11 cellular contexts compared by ENCODE assay signal in genomic region chr6:80541186-80541585, GRCh38.
DNase-seq lines count a peak whose midpoint lies in the region; ATAC-seq and TF ChIP-seq lines count a peak whose summit lies in the region.
"Had no signal": no experiment of that assay in that cellular context is flagged by ENCODE, and none has a peak within 500 bp of the region (broad histone marks: within the 10 kb centered on the region; RNA-seq: fewer than 3 reads in every experiment).

No MANE protein-coding gene starts in this region.

- BruUV-seq in mammary epithelial cell (replicated peaks; lab: Mats Ljungman, UMichigan) = no TSS peak

- H2AFZ ChIP-seq in mammary epithelial cell (ENCODE audit: low read depth, low read length) (peak overlapping the region; percentile 57), MM.1S (ENCODE audit: low read length) (no peak overlapping the region)

- H3K9me3 ChIP-seq in mammary epithelial cell (replicated peaks; ENCODE audit: insufficient read depth, low read length) (peaks cover 12% of the 10 kb centered on the region), MM.1S (replicated peaks; ENCODE audit: insufficient read depth, low read length) (no peaks in the 10 kb centered on the region), upper lobe of right lung (no peaks in the 10 kb centered on the region)
- H3K9me3 ChIP-seq: HAP-1, psoas muscle had no signal

- H3K36me3 ChIP-seq in mammary epithelial cell (ENCODE audit: insufficient read depth, low read length) = no peaks in the 10 kb centered on the region
- no peaks in the 10 kb centered on the region for H3K36me3 ChIP-seq in MM.1S (replicated peaks; ENCODE audit: insufficient read depth, low read length)
- H3K36me3 ChIP-seq in upper lobe of right lung = no peaks in the 10 kb centered on the region
- H3K36me3 ChIP-seq: HAP-1 had no signal

- peaks cover 23% of the 10 kb centered on the region for H3K4me1 Mint-ChIP-seq in type B pancreatic cell (ENCODE audit: unreplicated experiment)

- in situ Hi-C loops in mammary epithelial cell (cut with MboI; ENCODE audit: low sequenced_read_pairs in 2 of 2) = no loop called here

- peaks cover 0 to 7% of the 10 kb centered on the region in 2 donors for H3K9me3 Mint-ChIP-seq in activated naive CD4-positive, alpha-beta T cell treated with anti-CD3 and anti-CD28 coated beads, Interleukin-2, amount 50 U/mL, for 72 hours
- peaks cover 16% of the 10 kb centered on the region for H3K9me3 Mint-ChIP-seq in type B pancreatic cell

- H3K4me2 ChIP-seq in mammary epithelial cell (ENCODE audit: insufficient read depth, low read depth, low read length) (peak overlapping the region; percentile 48), MM.1S (ENCODE audit: low read depth, low read length) (no peak overlapping the region)

- ATAC-seq in activated naive CD4-positive, alpha-beta T cell treated with anti-CD3 and anti-CD28 coated beads, Interleukin-2, amount 50 U/mL, for 72 hours = peak; percentile 88 to 93
- ATAC-seq in upper lobe of right lung = no peak
- ATAC-seq: psoas muscle had no signal

- intact Hi-C loops in mammary epithelial cell (cut with micrococcal nuclease) = loop anchor here (5.0 kb wide), 2 partner anchors 104 to 204 kb away; no protein-coding TSS in a partner anchor
- intact Hi-C loops in upper lobe of right lung (cut with DNase I) = no loop called here

- CTCF ChIA-PET in mammary epithelial cell (lab: Charles Lee; ENCODE audit: low non-redundant PET) = no interaction called here

- H3K9me2 ChIP-seq in MM.1S (replicated peaks; ENCODE audit: insufficient read depth, low read length) = no peaks in the 10 kb centered on the region

- H3F3A ChIP-seq in MM.1S (ENCODE audit: insufficient read depth, low read length) = no peaks in the 10 kb centered on the region

- no peak overlapping the region for H3K4me3 Mint-ChIP-seq in type B pancreatic cell
- H3K4me3 Mint-ChIP-seq: dendritic cell treated with granulocyte-macrophage colony-stimulating factor and Interleukin-4, amounts not matched to agents 40 ng/mL and 50 ng/mL, for 4 days had no signal

- H3K27ac ChIP-seq in mammary epithelial cell (ENCODE audit: insufficient read depth, low read depth, low read length) = peak overlapping the region; percentile 94
- no peak overlapping the region for H3K27ac ChIP-seq in MM.1S (ENCODE audit: low read length)
- no peak overlapping the region for H3K27ac ChIP-seq in upper lobe of right lung
- H3K27ac ChIP-seq: psoas muscle had no signal

- TF ChIP-seq CTCF in mammary epithelial cell (conservative IDR thresholded peaks at IDR 0.05 in 1 of 2, IDR thresholded peaks at IDR 0.05 in 1 of 2; ENCODE audit: extremely low read depth in 1 of 2, insufficient read depth in 1 of 2, low read depth in 1 of 2, low read length in 2 of 2) (no peak), type B pancreatic cell (conservative IDR thresholded peaks at IDR 0.05) (no peak), MM.1S (IDR thresholded peaks at IDR 0.05; ENCODE audit: low read length) (no peak), upper lobe of right lung (IDR thresholded peaks at IDR 0.05) (no peak)

- H3K9ac ChIP-seq in mammary epithelial cell (ENCODE audit: insufficient read depth, low read length) (peak overlapping the region; percentile 35), MM.1S (ENCODE audit: low read length) (no peak overlapping the region)

- H3K4me1 ChIP-seq in mammary epithelial cell (ENCODE audit: insufficient read depth, low read length) = peaks cover 28% of the 10 kb centered on the region
- H3K4me1 ChIP-seq in MM.1S (ENCODE audit: low read length) = no peaks in the 10 kb centered on the region
- no peaks in the 10 kb centered on the region for H3K4me1 ChIP-seq in upper lobe of right lung
- H3K4me1 ChIP-seq: HAP-1, psoas muscle had no signal

- H3K4me3 ChIP-seq in mammary epithelial cell (replicated peaks in 1 of 3; ENCODE audit: insufficient read depth in 1 of 3, low read depth in 2 of 3, low read length in 3 of 3) (no peak overlapping the region), MM.1S (ENCODE audit: low read length) (no peak overlapping the region), upper lobe of right lung (no peak overlapping the region)
- H3K4me3 ChIP-seq: HAP-1, psoas muscle had no signal

- H4K20me1 ChIP-seq in mammary epithelial cell (ENCODE audit: insufficient read depth, low read length) (no peaks in the 10 kb centered on the region), MM.1S (ENCODE audit: insufficient read depth, low read length) (no peaks in the 10 kb centered on the region)

- no peaks in the 10 kb centered on the region for H3K36me3 Mint-ChIP-seq in activated naive CD4-positive, alpha-beta T cell treated with anti-CD3 and anti-CD28 coated beads, Interleukin-2, amount 50 U/mL, for 72 hours
- peaks cover 4% of the 10 kb centered on the region for H3K36me3 Mint-ChIP-seq in type B pancreatic cell

- H3K79me2 ChIP-seq in mammary epithelial cell (ENCODE audit: insufficient read depth, low read length) (no peaks in the 10 kb centered on the region), MM.1S (ENCODE audit: low read length) (no peaks in the 10 kb centered on the region)

- no peak overlapping the region for H3K27ac Mint-ChIP-seq in activated naive CD4-positive, alpha-beta T cell treated with anti-CD3 and anti-CD28 coated beads, Interleukin-2, amount 50 U/mL, for 72 hours
- peak overlapping the region; percentile 57 for H3K27ac Mint-ChIP-seq in type B pancreatic cell
- H3K27ac Mint-ChIP-seq: dendritic cell treated with granulocyte-macrophage colony-stimulating factor and Interleukin-4, amounts not matched to agents 40 ng/mL and 50 ng/mL, for 4 days had no signal

- H3K27me3 Mint-ChIP-seq in type B pancreatic cell = no peaks in the 10 kb centered on the region
- H3K27me3 Mint-ChIP-seq: dendritic cell treated with granulocyte-macrophage colony-stimulating factor and Interleukin-4, amounts not matched to agents 40 ng/mL and 50 ng/mL, for 4 days had no signal

- H3K27me3 ChIP-seq in mammary epithelial cell (ENCODE audit: insufficient read depth, low read length) (no peaks in the 10 kb centered on the region), MM.1S (replicated peaks; ENCODE audit: insufficient read depth, low read length) (no peaks in the 10 kb centered on the region), upper lobe of right lung (no peaks in the 10 kb centered on the region)

- DNase-seq in activated naive CD4-positive, alpha-beta T cell treated with anti-CD3 and anti-CD28 coated beads, Interleukin-2, amount 50 U/mL, for 72 hours (ENCODE audit: low spot score in 2 of 2) = peak in 1 of 2 donors; percentile 6
- DNase-seq in activated naive CD4-positive, alpha-beta T cell (lab: John Stamatoyannopoulos, UW) = no peak
- peak; percentile 98 for DNase-seq in HT1080 (ENCODE audit: low read depth)
- DNase-seq in mammary epithelial cell = peak; percentile 93
- DNase-seq in type B pancreatic cell (ENCODE audit: extremely low spot score, unreplicated experiment) = no peak
- no peak for DNase-seq in MM.1S
- DNase-seq in NCI-H510A (lab: John Stamatoyannopoulos, UW) = no peak
- no peak for DNase-seq in upper lobe of right lung
- DNase-seq: psoas muscle had no signal

- dilution Hi-C loops in mammary epithelial cell (cut with HindIII; ENCODE audit: low sequenced_read_pairs) = loop anchor here (5.0 kb wide), 1 partner anchor 84 kb away; no protein-coding TSS in a partner anchor

Comparison
In these comparisons a context has a peak if more than half of its experiments do, and no peak if none do; other contexts are left out.
1. DNase-seq: peak in HT1080 (single experiment) and mammary epithelial cell (single experiment); none in activated naive CD4-positive, alpha-beta T cell (0 of 4), type B pancreatic cell (single experiment), MM.1S (single experiment), NCI-H510A (single experiment) and upper lobe of right lung (single experiment).